ENCODE assay signal across 9 cellular contexts in genomic region chr2:19120941-19121750, GRCh38.
DNase-seq lines count a peak whose midpoint lies in the region; ATAC-seq and TF ChIP-seq lines count a peak whose summit lies in the region.
"Had no signal": no experiment of that assay in that cellular context is flagged by ENCODE, and none has a peak within 500 bp of the region (broad histone marks: within the 10 kb centered on the region; RNA-seq: fewer than 3 reads in every experiment).

No MANE protein-coding gene starts in this region.

- H3K27me3 ChIP-seq in hepatocyte (no peaks in the 10 kb centered on the region), tibial nerve (no peaks in the 10 kb centered on the region)

- H3K27ac ChIP-seq in hepatocyte (peak overlapping the region; percentile 15), tibial nerve (peak overlapping the region in 2 of 4 donors; percentile 52 to 63)
- H3K27ac ChIP-seq: thoracic aorta had no signal

- H3K27ac Mint-ChIP-seq in MCF 10A (ENCODE audit: low read depth, unreplicated experiment) (peak overlapping the region; percentile 78), WTC11 (no peak overlapping the region)

- H3K36me3 Mint-ChIP-seq in MCF 10A (ENCODE audit: insufficient read depth, unreplicated experiment) (peaks cover 6% of the 10 kb centered on the region), WTC11 (peaks cover 14% of the 10 kb centered on the region)

- ATAC-seq in HG02588 (IDR thresholded peaks at IDR 0.05; ENCODE audit: unreplicated experiment) (no peak), WTC11 (no peak; the same call in 1 of the 2 replicates)

- no TSS peak for BruUV-seq in MCF 10A (replicated peaks; lab: Mats Ljungman, UMichigan)

- intact Hi-C loops in MCF 10A (cut with micrococcal nuclease), result no loop called here

- peak in 1 of 2 donors; percentile 76 for TF ChIP-seq EP300 in tibial nerve (IDR thresholded peaks at IDR 0.05)

- H3K4me1 Mint-ChIP-seq in MCF 10A (ENCODE audit: insufficient read depth, unreplicated experiment) (peaks cover 39% of the 10 kb centered on the region), WTC11 (no peaks in the 10 kb centered on the region)

- H2AFZ ChIP-seq in hepatocyte, result no peak overlapping the region

- no peaks in the 10 kb centered on the region for H3K4me1 ChIP-seq in hepatocyte (ENCODE audit: insufficient read depth)
- H3K4me1 ChIP-seq in tibial nerve, result peaks cover 0 to 31% (median 14%) of the 10 kb centered on the region in 4 donors

- H4K20me1 ChIP-seq in hepatocyte (ENCODE audit: insufficient read depth, poor library complexity, severe bottlenecking), result no peaks in the 10 kb centered on the region

- peak overlapping the region; percentile 39 for H3K4me3 Mint-ChIP-seq in MCF 10A (ENCODE audit: unreplicated experiment)
- H3K4me3 Mint-ChIP-seq in WTC11, result no peak overlapping the region

- H3K9me2 ChIP-seq in hepatocyte (replicated peaks; ENCODE audit: insufficient read depth), result no peaks in the 10 kb centered on the region

- H3K4me3 ChIP-seq in hepatocyte (no peak overlapping the region), tibial nerve (no peak overlapping the region)
- H3K4me3 ChIP-seq: skin epidermis, thoracic aorta had no signal

- H3K79me2 ChIP-seq in hepatocyte, result no peaks in the 10 kb centered on the region

- POLR2A ChIA-PET in MCF 10A (lab: Yijun Ruan, JAX) (interaction anchor here (0.6 to 2.3 kb wide), 9 partner anchors 8 to 226 kb away, joined by 3 to 9 read pairs (median 4); no protein-coding TSS in a partner anchor), WTC11 (lab: Charles Lee) (no interaction called here)

- H3K4me2 ChIP-seq in hepatocyte, result no peak overlapping the region

- no peaks in the 10 kb centered on the region for H3K27me3 Mint-ChIP-seq in MCF 10A (ENCODE audit: insufficient read depth, unreplicated experiment)
- H3K27me3 Mint-ChIP-seq in WTC11 (ENCODE audit: low read depth), result no peaks in the 10 kb centered on the region

- CTCF ChIA-PET in MCF 10A (lab: Yijun Ruan, JAX), result interaction anchor here (0.6 to 1.7 kb wide), 5 partner anchors 8 to 133 kb away, joined by 3 to 6 read pairs (median 4); no protein-coding TSS in a partner anchor
- CTCF ChIA-PET in WTC11 (lab: Charles Lee), result no interaction called here

- TF ChIP-seq POLR2A in tibial nerve (IDR thresholded peaks at IDR 0.05), result no peak

- DNase-seq in M059J (ENCODE audit: low read depth) (peak; percentile 96), MCF 10A (ENCODE audit: unreplicated experiment) (peak; percentile 90), hepatocyte (ENCODE audit: low spot score) (no peak), tibial nerve (ENCODE audit: low spot score in 2 of 2) (peak; percentile 34 to 44), RKO (ENCODE audit: low spot score) (no peak), WTC11 (ENCODE audit: low spot score) (no peak)

- H3K9me3 Mint-ChIP-seq in MCF 10A (ENCODE audit: unreplicated experiment) (peaks cover 5% of the 10 kb centered on the region), WTC11 (peaks cover 18% of the 10 kb centered on the region)

- no peak for TF ChIP-seq CTCF in MCF 10A (IDR thresholded peaks at IDR 0.05; ENCODE audit: unreplicated experiment)
- TF ChIP-seq CTCF in hepatocyte (IDR thresholded peaks at IDR 0.05; ENCODE audit: poor library complexity), result no peak
- TF ChIP-seq CTCF in tibial nerve (IDR thresholded peaks at IDR 0.05), result no peak
- no peak for TF ChIP-seq CTCF in WTC11 (IDR thresholded peaks at IDR 0.05)

- H3K9me3 ChIP-seq in hepatocyte (ENCODE audit: low read depth) (no peaks in the 10 kb centered on the region), tibial nerve (no peaks in the 10 kb centered on the region)
- H3K9me3 ChIP-seq: thoracic aorta had no signal

- H3K36me3 ChIP-seq in hepatocyte (replicated peaks; ENCODE audit: insufficient read depth, low read depth) (no peaks in the 10 kb centered on the region), tibial nerve (no peaks in the 10 kb centered on the region)
- H3K36me3 ChIP-seq: thoracic aorta had no signal

- WGBS in hepatocyte (ENCODE audit: low lambda C conversion rate, missing lambda C conversion rate), result 77% methylated on average over 12 of the region's 12 CpGs
- WGBS in tibial nerve, 2 donors, result 33 to 43% methylated on average over 12 of the region's 12 CpGs

TF ChIP-seq in WTC11, 78 proteins besides CTCF, POLR2A, EP300 and RAD21:
- no peak for TF ChIP-seq TEAD4 (CRISPR knock-in tag; IDR thresholded peaks at IDR 0.05)
- no peak for TF ChIP-seq E2F5 (CRISPR knock-in tag; IDR thresholded peaks at IDR 0.05)
- no peak for TF ChIP-seq NFYB (CRISPR knock-in tag; conservative IDR thresholded peaks at IDR 0.05; ENCODE audit: low read depth)
- no peak for TF ChIP-seq JUN (CRISPR knock-in tag; IDR thresholded peaks at IDR 0.05)
- no peak for TF ChIP-seq PREB (CRISPR knock-in tag; IDR thresholded peaks at IDR 0.05; ENCODE audit: borderline replicate concordance)
- TF ChIP-seq MAX (CRISPR knock-in tag; IDR thresholded peaks at IDR 0.05), result no peak
- no peak for TF ChIP-seq GRHL2 (CRISPR knock-in tag; IDR thresholded peaks at IDR 0.05; ENCODE audit: insufficient replicate concordance, severe bottlenecking)
- no peak for TF ChIP-seq ZNF263 (CRISPR knock-in tag; IDR thresholded peaks at IDR 0.05; ENCODE audit: low read depth)
- no peak for TF ChIP-seq SOX15 (CRISPR knock-in tag; IDR thresholded peaks at IDR 0.05)
- TF ChIP-seq FOXK1 (CRISPR knock-in tag; IDR thresholded peaks at IDR 0.05), result no peak
- no peak for TF ChIP-seq NR2C2 (CRISPR knock-in tag; IDR thresholded peaks at IDR 0.05)
- TF ChIP-seq ATF6 (CRISPR knock-in tag; IDR thresholded peaks at IDR 0.05), result no peak
- TF ChIP-seq GABPB1 (CRISPR knock-in tag; IDR thresholded peaks at IDR 0.05), result no peak
- TF ChIP-seq IRF1 (CRISPR knock-in tag; IDR thresholded peaks at IDR 0.05), result no peak
- no peak for TF ChIP-seq RORB (CRISPR knock-in tag; IDR thresholded peaks at IDR 0.05)
- no peak for TF ChIP-seq ZMAT4 (CRISPR knock-in tag; IDR thresholded peaks at IDR 0.05)
- TF ChIP-seq HMGA2 (CRISPR knock-in tag; IDR thresholded peaks at IDR 0.05), result no peak

Comparison
In these comparisons a context has a peak if more than half of its experiments do, and no peak if none do; other contexts are left out.
1. DNase-seq: peak in M059J (single experiment), MCF 10A (single experiment) and tibial nerve (2 of 2); none in hepatocyte (single experiment), RKO (single experiment) and WTC11 (single experiment).